In the genomic region with DNA sequence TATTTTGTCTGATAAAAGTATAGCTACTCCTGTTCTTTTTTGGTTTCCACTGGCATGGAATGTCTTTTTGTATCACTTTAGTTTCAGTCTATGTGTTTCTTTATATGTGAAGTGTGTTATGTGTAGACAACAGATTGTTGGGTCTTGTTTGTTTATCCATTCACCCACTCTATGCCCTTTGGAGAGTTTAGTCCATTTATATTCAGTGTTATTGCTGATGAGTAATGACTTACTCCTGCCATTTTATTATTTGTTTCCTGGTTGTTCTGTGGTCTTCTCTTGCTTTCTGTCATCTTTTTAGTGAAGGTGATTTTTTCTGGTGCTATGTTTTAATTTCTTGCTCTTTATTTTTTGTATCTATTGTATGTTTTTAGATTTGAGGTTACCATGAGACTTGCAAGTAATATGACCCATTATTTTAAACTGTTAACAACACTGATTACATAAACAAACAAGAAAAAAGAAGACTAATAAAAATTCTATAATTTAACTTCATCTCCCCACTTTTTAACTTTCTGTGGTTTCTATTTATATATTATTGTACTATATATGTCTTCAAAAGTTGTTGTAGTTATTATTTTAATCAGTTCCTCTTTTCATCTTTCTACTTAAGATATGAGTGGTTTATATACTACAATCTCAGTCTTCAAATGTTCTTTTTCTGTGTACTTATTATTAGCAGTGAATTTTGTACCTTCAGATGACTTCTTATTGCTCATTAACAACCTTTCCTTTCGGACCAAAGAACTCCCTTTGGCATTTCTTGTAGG, we compare ENCODE assay signal across 19 cellular contexts.
A peak's percentile ranks its signal among the peaks of the same experiment; 100 is the strongest.
DNase-seq lines count a peak whose midpoint lies in the region; ATAC-seq and TF ChIP-seq lines count a peak whose summit lies in the region.
"Had no signal": no experiment of that assay in that cellular context is flagged by ENCODE, and none has a peak within 500 bp of the region (broad histone marks: within the 10 kb centered on the region; RNA-seq: fewer than 3 reads in every experiment).

No MANE protein-coding gene starts in this region.

- TF ChIP-seq CTCF in GM06990 (IDR thresholded peaks at IDR 0.05; ENCODE audit: insufficient read depth, low read length, poor library complexity, severe bottlenecking) (no peak), adrenal gland (IDR thresholded peaks at IDR 0.05) (no peak), GM13977 (IDR thresholded peaks at IDR 0.05; ENCODE audit: extremely low read depth, insufficient read depth, missing control alignments) (no peak)

- H3K36me3 ChIP-seq in GM06990 (ENCODE audit: control insufficient read depth, insufficient read depth, low read length) (no peaks in the 10 kb centered on the region), adrenal gland (replicated peaks in 1 of 2) (no peaks in the 10 kb centered on the region)
- H3K36me3 ChIP-seq: esophagus squamous epithelium had no signal

- in situ Hi-C loops in GM13977 (cut with MboI; ENCODE audit: low pct_unique_long_range_greater_than_20kb, low sequenced_read_pairs, unreplicated experiment) = no loop called here

- no peaks in the 10 kb centered on the region for H3K27me3 ChIP-seq in GM06990 (replicated peaks; ENCODE audit: control insufficient read depth, insufficient read depth, low read length)
- H3K27me3 ChIP-seq in adrenal gland = no peaks in the 10 kb centered on the region
- H3K27me3 ChIP-seq: esophagus squamous epithelium, transverse colon had no signal

- WGBS in adrenal gland, 4 donors = 94 to 100% (median 96%) methylated on average over 1 of the region's 1 CpG

- intact Hi-C loops in adrenal gland (cut with DNase I) = no loop called here

- H3K9me3 ChIP-seq in adrenal gland (replicated peaks in 1 of 3) = no peaks in the 10 kb centered on the region
- H3K9me3 ChIP-seq: esophagus squamous epithelium, transverse colon had no signal

- DNase-seq in GM06990 (ENCODE audit: extremely low read depth, insufficient read length) (peak; percentile 73), adrenal gland (no peak), GM13977 (ENCODE audit: low spot score) (no peak)
- DNase-seq: ACHN; activated CD4-positive, alpha-beta memory T cell treated with anti-CD3 and anti-CD28 coated beads for 36 hours; esophagus squamous epithelium; hippocampal formation; left ventricle myocardium superior; naive thymus-derived CD8-positive, alpha-beta T cell; NCI-H774; stimulated activated CD4-positive, alpha-beta T cell treated with anti-CD3 and anti-CD28 coated beads, Interleukin-1b, Interleukin-23, amount 100 ng/mL, for 48 hours; transverse colon had no signal

- no peaks in the 10 kb centered on the region for H3K4me1 ChIP-seq in adrenal gland (replicated peaks in 1 of 2)
- H3K4me1 ChIP-seq: esophagus squamous epithelium, transverse colon had no signal

- no peak overlapping the region for H3K4me3 ChIP-seq in GM06990 (replicated peaks; ENCODE audit: low read depth, low read length)
- no peak overlapping the region for H3K4me3 ChIP-seq in adrenal gland
- H3K4me3 ChIP-seq: esophagus squamous epithelium, K562, transverse colon had no signal

- TF ChIP-seq POLR2A in adrenal gland (IDR thresholded peaks at IDR 0.05) = no peak

- ATAC-seq in GM19043 (IDR thresholded peaks at IDR 0.05; ENCODE audit: low read depth, unreplicated experiment) (peak; percentile 70), HG02840 (IDR thresholded peaks at IDR 0.05; ENCODE audit: low FRiP score, unreplicated experiment) (peak; percentile 46), HG03571 (IDR thresholded peaks at IDR 0.05; ENCODE audit: unreplicated experiment) (peak; percentile 71), HG03521 (IDR thresholded peaks at IDR 0.05; ENCODE audit: unreplicated experiment) (no peak), HG03097 (IDR thresholded peaks at IDR 0.05; ENCODE audit: low FRiP score, unreplicated experiment) (no peak)
- ATAC-seq: K562; left ventricle myocardium superior; naive thymus-derived CD8-positive, alpha-beta T cell; Right ventricle myocardium inferior had no signal

- H3K27ac ChIP-seq in adrenal gland = no peak overlapping the region
- H3K27ac ChIP-seq: esophagus squamous epithelium, transverse colon had no signal

Comparison
In these comparisons a context has a peak if more than half of its experiments do, and no peak if none do; other contexts are left out.
1. ATAC-seq: peak in GM19043 (single experiment), HG02840 (single experiment) and HG03571 (single experiment); none in HG03521 (single experiment) and HG03097 (single experiment).